In the genomic region with DNA sequence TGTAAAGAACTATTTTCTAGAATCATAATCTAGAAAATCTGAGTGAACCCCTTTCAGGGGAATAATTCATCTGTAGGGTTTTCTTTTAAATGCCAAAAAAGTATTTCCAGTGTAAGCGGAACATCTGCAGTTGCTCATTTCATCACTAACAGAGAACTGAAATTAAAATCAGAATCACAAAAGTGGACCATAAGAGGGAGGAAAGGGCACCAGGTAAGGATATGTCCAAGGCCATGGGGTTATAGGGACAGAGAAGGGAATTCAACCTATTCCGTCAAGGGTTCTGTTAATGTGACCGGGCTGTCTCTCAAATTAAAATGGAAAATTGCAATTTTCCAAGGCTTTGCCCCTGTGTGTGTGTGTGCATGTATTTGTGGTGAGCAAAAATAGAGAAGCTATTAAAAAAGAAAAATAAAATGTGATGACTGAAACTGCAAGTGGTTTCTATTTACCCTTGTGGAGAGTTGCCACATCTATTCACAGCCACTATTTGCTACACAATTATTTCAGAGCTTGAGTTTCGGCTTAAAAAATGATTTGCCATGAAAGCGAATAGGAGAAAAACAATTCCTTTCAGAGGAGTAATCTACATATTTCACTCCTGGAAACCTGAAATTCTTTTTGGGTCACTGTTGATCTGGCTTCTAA, we compare ENCODE assay signal across 14 cellular contexts. TPM values are rescaled to one million over a fixed set of nuclear protein-coding genes. Genes with fewer than 3 reads are reported as not detected.
DNase-seq lines count a peak whose midpoint lies in the region; ATAC-seq and TF ChIP-seq lines count a peak whose summit lies in the region.
"Had no signal": no experiment of that assay in that cellular context is flagged by ENCODE, and none has a peak within 500 bp of the region (broad histone marks: within the 10 kb centered on the region; RNA-seq: fewer than 3 reads in every experiment).

No MANE protein-coding gene starts in this region.

- H3K4me1 Mint-ChIP-seq in activated CD4-positive, alpha-beta memory T cell treated with anti-CD3 and anti-CD28 coated beads for 36 hours (ENCODE audit: low read depth), result peaks cover 13% of the 10 kb centered on the region

- no peak for ATAC-seq in PC-3

- H3K9me3 ChIP-seq in GM23248 (ENCODE audit: low read depth) (no peaks in the 10 kb centered on the region), PC-3 (ENCODE audit: low read length) (no peaks in the 10 kb centered on the region)
- H3K9me3 ChIP-seq: BE2C had no signal

- no peak overlapping the region for H3K4me3 ChIP-seq in GM23248
- H3K4me3 ChIP-seq in PC-3 (ENCODE audit: low read length), result no peak overlapping the region

- TF ChIP-seq CTCF in PC-3 (conservative IDR thresholded peaks at IDR 0.05; ENCODE audit: low read depth, low read length), result no peak

- H2AFZ ChIP-seq in GM23248 (no peak overlapping the region), PC-3 (ENCODE audit: low read length) (no peak overlapping the region)

- H3F3A ChIP-seq in GM23248 (ENCODE audit: insufficient read depth) (peaks cover 34% of the 10 kb centered on the region), PC-3 (ENCODE audit: low read length, unreplicated experiment) (no peaks in the 10 kb centered on the region)

- H3K9me3 Mint-ChIP-seq in activated CD4-positive, alpha-beta memory T cell treated with anti-CD3 and anti-CD28 coated beads for 36 hours, result no peaks in the 10 kb centered on the region
- H3K9me3 Mint-ChIP-seq: neural crest cell had no signal

- H3K27ac ChIP-seq in GM23248 (peak overlapping the region; percentile 84), PC-3 (ENCODE audit: low read length) (peak overlapping the region; percentile 96)

- peaks cover 86% of the 10 kb centered on the region for H3K79me2 ChIP-seq in GM23248 (ENCODE audit: insufficient read depth)
- peaks cover 76% of the 10 kb centered on the region for H3K79me2 ChIP-seq in PC-3 (ENCODE audit: low read length)

- POLR2A ChIA-PET in PC-3 (lab: Charles Lee; ENCODE audit: unreplicated experiment), result no interaction called here
- POLR2A ChIA-PET in activated CD4-positive, alpha-beta memory T cell treated with anti-CD3 and anti-CD28 coated beads for 36 hours (lab: Charles Lee), result no interaction called here

- H3K27me3 Mint-ChIP-seq in activated CD4-positive, alpha-beta memory T cell treated with anti-CD3 and anti-CD28 coated beads for 36 hours, result no peaks in the 10 kb centered on the region

- intact Hi-C loops in PC-3 (cut with micrococcal nuclease), result no loop called here
- intact Hi-C loops in activated CD4-positive, alpha-beta memory T cell treated with anti-CD3 and anti-CD28 coated beads for 36 hours (cut with micrococcal nuclease), result no loop called here

- H3K27ac Mint-ChIP-seq in activated CD4-positive, alpha-beta memory T cell treated with anti-CD3 and anti-CD28 coated beads for 36 hours, result no peak overlapping the region

- BruUV-seq in PC-3 (replicated peaks; lab: Mats Ljungman, UMichigan), result no TSS peak

- H3K4me2 ChIP-seq in GM23248 (ENCODE audit: unreplicated experiment), result peak overlapping the region; percentile 65
- H3K4me2 ChIP-seq in PC-3 (ENCODE audit: low read length), result no peak overlapping the region

- H3K36me3 Mint-ChIP-seq in activated CD4-positive, alpha-beta memory T cell treated with anti-CD3 and anti-CD28 coated beads for 36 hours, result no peaks in the 10 kb centered on the region

- no peaks in the 10 kb centered on the region for H4K20me1 ChIP-seq in GM23248 (ENCODE audit: insufficient read depth)
- H4K20me1 ChIP-seq in PC-3 (ENCODE audit: low read length), result no peaks in the 10 kb centered on the region

- no peak overlapping the region for H3K4me3 Mint-ChIP-seq in activated CD4-positive, alpha-beta memory T cell treated with anti-CD3 and anti-CD28 coated beads for 36 hours

- H3K4me1 ChIP-seq in GM23248 (ENCODE audit: insufficient read depth) (peaks cover 36% of the 10 kb centered on the region), PC-3 (ENCODE audit: insufficient read depth, low read length) (peaks cover 31% of the 10 kb centered on the region)

- in situ Hi-C loops in GM23248 (cut with MboI), result no loop called here

- H3K9me2 ChIP-seq in GM23248 (ENCODE audit: insufficient read depth), result no peaks in the 10 kb centered on the region
- H3K9me2 ChIP-seq in PC-3 (replicated peaks; ENCODE audit: low read length), result no peaks in the 10 kb centered on the region

- DNase-seq in AG20443 (ENCODE audit: low spot score) (peak; percentile 18), GM23248 (peak; percentile 32), PC-3 (no peak), medulla oblongata (ENCODE audit: extremely low spot score) (peak; percentile 26), ecto neural progenitor cell (ENCODE audit: low spot score) (no peak), NCI-H526 treated with DMSO at 0.1 percent for 48 hours (lab: John Stamatoyannopoulos, UW) (no peak)
- DNase-seq in activated effector memory CD4-positive, alpha-beta T cell treated with anti-CD3 and anti-CD28 coated beads, Interleukin-2, amount 50 U/mL, for 16 hours, result no peak
- no peak for DNase-seq in activated CD4-positive, alpha-beta memory T cell treated with anti-CD3 and anti-CD28 coated beads for 36 hours
- DNase-seq: amygdala; BE2C; MV-4-11; stimulated activated CD4-positive, alpha-beta T cell treated with anti-CD3 and anti-CD28 coated beads, Interleukin-15, amount 100 ng/mL, for 24 hours; T-helper 9 cell had no signal

- H3K9ac ChIP-seq in GM23248 (peak overlapping the region; percentile 66; the same call in 1 of the 2 replicates), PC-3 (ENCODE audit: low read length) (peak overlapping the region; percentile 85)

- H3K36me3 ChIP-seq in GM23248 (ENCODE audit: low read depth) (no peaks in the 10 kb centered on the region), PC-3 (ENCODE audit: low read depth, low read length) (no peaks in the 10 kb centered on the region)
- H3K36me3 ChIP-seq: BE2C had no signal

- H3K27me3 ChIP-seq in GM23248 (replicated peaks; ENCODE audit: insufficient read depth), result no peaks in the 10 kb centered on the region
- H3K27me3 ChIP-seq in PC-3 (ENCODE audit: low read length), result no peaks in the 10 kb centered on the region
- H3K27me3 ChIP-seq: BE2C had no signal

- CTCF ChIA-PET in PC-3 (lab: Charles Lee), result no interaction called here
- CTCF ChIA-PET in activated CD4-positive, alpha-beta memory T cell treated with anti-CD3 and anti-CD28 coated beads for 36 hours (lab: Charles Lee), result interaction anchor here (0.9 kb wide), 2 partner anchors 10 to 15 kb away, joined by 3 read pairs; no protein-coding TSS in a partner anchor

- WGBS in GM23248 (ENCODE audit: low coverage in 1 of 2, low lambda C conversion rate in 2 of 2, missing lambda C conversion rate in 2 of 2), 2 experiments, result 58 to 63% methylated on average over 5 of the region's 5 CpGs

RNA-seq across cellular contexts. Expression of gene APP, which starts 53.1 kb away (rescaled TPM):
- total RNA-seq in GM23248 (2014; rRNA removed; shearing (Covaris generic)), result 276 and 292 TPM in 2 replicates
- polyA plus RNA-seq in GM23248 (2016; fragmentation: Nextera tagmentation; extraction: Ambion mirVana), result 28.5 and 35.0 TPM in 2 replicates
- 266 and 329 TPM in 2 replicates for total RNA-seq in PC-3 (2014; rRNA removed)
- 10 to 100 TPM; 46.3 to 47.1 TPM for total RNA-seq in activated CD4-positive, alpha-beta memory T cell treated with anti-CD3 and anti-CD28 coated beads for 36 hours

Comparison
In these comparisons a context has a peak if more than half of its experiments do, and no peak if none do; other contexts are left out.
1. DNase-seq: peak in AG20443 (single experiment), GM23248 (single experiment) and medulla oblongata (single experiment); none in PC-3 (single experiment), activated effector memory CD4-positive, alpha-beta T cell treated with anti-CD3 and anti-CD28 coated beads, Interleukin-2, amount 50 U/mL, for 16 hours (single experiment), ecto neural progenitor cell (single experiment), NCI-H526 treated with DMSO at 0.1 percent for 48 hours (single experiment) and activated CD4-positive, alpha-beta memory T cell treated with anti-CD3 and anti-CD28 coated beads for 36 hours (single experiment).